In genomic region chr2:105768961-105769452, GRCh38 we compare ENCODE assay signal across 12 cellular contexts. TPM values are rescaled to one million over a fixed set of nuclear protein-coding genes. Genes with fewer than 3 reads are reported as not detected.
A peak's percentile ranks its signal among the peaks of the same experiment; 100 is the strongest.
DNase-seq lines count a peak whose midpoint lies in the region; ATAC-seq and TF ChIP-seq lines count a peak whose summit lies in the region.
"Had no signal": no experiment of that assay in that cellular context is flagged by ENCODE, and none has a peak within 500 bp of the region (broad histone marks: within the 10 kb centered on the region; RNA-seq: fewer than 3 reads in every experiment).

No MANE protein-coding gene starts in this region.

- H3K4me1 Mint-ChIP-seq in activated T-helper 17 cell treated with anti-CD3 and anti-CD28 coated beads, Interleukin-2, amount 50 U/mL, for 72 hours: peaks cover 72% of the 10 kb centered on the region

- peak overlapping the region; percentile 98 for H3K4me3 Mint-ChIP-seq in activated T-helper 17 cell treated with anti-CD3 and anti-CD28 coated beads, Interleukin-2, amount 50 U/mL, for 72 hours
- H3K4me3 Mint-ChIP-seq: endodermal cell had no signal

- TF ChIP-seq POLR2A in testis (IDR thresholded peaks at IDR 0.05) (no peak), adrenal gland (IDR thresholded peaks at IDR 0.05) (no peak)

- H3K4me1 ChIP-seq in testis (peaks cover 43% of the 10 kb centered on the region), adrenal gland (replicated peaks in 1 of 2) (peaks cover 5 to 31% of the 10 kb centered on the region in 2 donors)
- H3K4me1 ChIP-seq: BE2C had no signal

- H3K27ac Mint-ChIP-seq in activated T-helper 17 cell treated with anti-CD3 and anti-CD28 coated beads, Interleukin-2, amount 50 U/mL, for 72 hours: peak overlapping the region; percentile 91
- H3K27ac Mint-ChIP-seq: endodermal cell had no signal

- H3K27ac ChIP-seq in testis: peak overlapping the region in 1 of 2 donors; percentile 45
- H3K27ac ChIP-seq in adrenal gland: no peak overlapping the region

- no peaks in the 10 kb centered on the region for H3K9me3 Mint-ChIP-seq in activated T-helper 17 cell treated with anti-CD3 and anti-CD28 coated beads, Interleukin-2, amount 50 U/mL, for 72 hours
- H3K9me3 Mint-ChIP-seq: endodermal cell had no signal

- H3K27me3 ChIP-seq in testis (no peaks in the 10 kb centered on the region), adrenal gland (no peaks in the 10 kb centered on the region)
- H3K27me3 ChIP-seq: BE2C had no signal

- H3K36me3 ChIP-seq in testis (ENCODE audit: low read depth, missing control alignments) (no peaks in the 10 kb centered on the region), adrenal gland (replicated peaks in 1 of 2) (no peaks in the 10 kb centered on the region)
- H3K36me3 ChIP-seq: BE2C had no signal

- H3K9me3 ChIP-seq in testis (no peaks in the 10 kb centered on the region), adrenal gland (replicated peaks in 1 of 3) (no peaks in the 10 kb centered on the region)
- H3K9me3 ChIP-seq: BE2C had no signal

- ATAC-seq in activated T-helper 17 cell treated with anti-CD3 and anti-CD28 coated beads, Interleukin-2, amount 50 U/mL, for 72 hours (replicated peaks): peak; percentile 72
- no peak for ATAC-seq in left ventricle myocardium superior

- DNase-seq in activated naive CD4-positive, alpha-beta T cell treated with Interleukin-2 at 50 U/mL for 16 hours: peak; percentile 16
- DNase-seq in activated naive CD4-positive, alpha-beta T cell treated with anti-CD3 and anti-CD28 coated beads, Interleukin-2, amount 50 U/mL, for 16 hours: no peak
- DNase-seq in iPS-NIHi11 (ENCODE audit: low spot score) (peak; percentile 58), testis (peak; percentile 57), GM10266 (ENCODE audit: extremely low spot score) (no peak), adrenal gland (no peak), left ventricle myocardium superior (no peak)
- DNase-seq: BE2C, KBM-7 had no signal

- H3K4me3 ChIP-seq in testis (no peak overlapping the region), adrenal gland (no peak overlapping the region)
- H3K4me3 ChIP-seq: lung had no signal

- 67 to 73% methylated on average over 6 of the region's 6 CpGs for WGBS in testis, 2 donors
- WGBS in adrenal gland, 4 donors: 75 to 91% (median 85%) methylated on average over 6 of the region's 6 CpGs

- TF ChIP-seq CTCF in testis (IDR thresholded peaks at IDR 0.05): no peak
- TF ChIP-seq CTCF in GM10266 (IDR thresholded peaks at IDR 0.05; ENCODE audit: control insufficient read depth, insufficient read depth, low read depth, missing control alignments): no peak
- no peak for TF ChIP-seq CTCF in adrenal gland (IDR thresholded peaks at IDR 0.05)

- intact Hi-C loops in testis (cut with DNase I; ENCODE audit: low total_unique reads) (no loop called here), adrenal gland (cut with DNase I) (no loop called here), left ventricle myocardium superior (cut with micrococcal nuclease) (no loop called here)

- H3K36me3 Mint-ChIP-seq in activated T-helper 17 cell treated with anti-CD3 and anti-CD28 coated beads, Interleukin-2, amount 50 U/mL, for 72 hours (ENCODE audit: low read depth): peaks cover 90% of the 10 kb centered on the region

- no peaks in the 10 kb centered on the region for H3K27me3 Mint-ChIP-seq in activated T-helper 17 cell treated with anti-CD3 and anti-CD28 coated beads, Interleukin-2, amount 50 U/mL, for 72 hours

RNA-seq across cellular contexts. Expression of gene NCK2, which starts 24.3 kb away (rescaled TPM):
- total RNA-seq in activated T-helper 17 cell treated with anti-CD3 and anti-CD28 coated beads, Interleukin-2, amount 50 U/mL, for 72 hours: 10 to 100 TPM; 75.4 to 85.4 TPM
- 100 to 1,000 TPM; 105 to 168 TPM for total RNA-seq in testis
- 67.7 TPM for polyA plus RNA-seq in testis (ENCODE audit: insufficient read depth, low read depth, low replicate concordance)
- total RNA-seq in adrenal gland: 10 to 100 TPM; 29.8 to 56.0 (median 43.4) TPM
- 10 to 100 TPM; 13.7 to 20.5 (median 18.2) TPM for polyA plus RNA-seq in adrenal gland
- 39.9 TPM for total RNA-seq in left ventricle myocardium superior

Comparison
In these comparisons a context has a peak if more than half of its experiments do, and no peak if none do; other contexts are left out.
1. DNase-seq: peak in activated naive CD4-positive, alpha-beta T cell treated with Interleukin-2 at 50 U/mL for 16 hours (single experiment), iPS-NIHi11 (single experiment) and testis (single experiment); none in activated naive CD4-positive, alpha-beta T cell treated with anti-CD3 and anti-CD28 coated beads, Interleukin-2, amount 50 U/mL, for 16 hours (single experiment), GM10266 (single experiment), adrenal gland (0 of 7) and left ventricle myocardium superior (single experiment).